Comparison of ENCODE assay signal across 16 cellular contexts in the genomic region with DNA sequence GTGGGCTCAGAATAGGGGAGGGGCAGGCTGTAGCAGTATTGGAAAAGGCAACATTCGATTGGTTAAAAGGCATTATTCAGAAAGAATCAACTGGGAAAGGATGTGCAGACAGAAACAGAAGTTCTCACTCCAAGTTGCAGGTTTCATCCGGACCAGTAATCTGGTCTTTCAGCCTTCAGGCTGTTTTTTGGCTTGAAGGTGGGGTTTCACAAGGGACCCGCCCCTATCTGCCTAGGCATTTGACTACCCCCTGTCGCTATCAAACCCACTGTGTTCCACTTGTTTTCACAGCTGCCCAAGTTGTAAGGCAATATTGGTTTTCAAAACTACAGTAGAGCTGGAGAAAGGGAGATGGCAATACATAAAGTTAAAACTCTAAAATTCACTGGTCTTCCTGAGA.
DNase-seq lines count a peak whose midpoint lies in the region; ATAC-seq lines count a peak whose summit lies in the region.
"Had no signal": no experiment of that assay in that cellular context is flagged by ENCODE, and none has a peak within 500 bp of the region (broad histone marks: within the 10 kb centered on the region; RNA-seq: fewer than 3 reads in every experiment).

No MANE protein-coding gene starts in this region.

- H3K27ac ChIP-seq in iPS-20b (ENCODE audit: low read length) = peak overlapping the region; percentile 89
- peak overlapping the region; percentile 31 for H3K27ac ChIP-seq in neuronal stem cell (replicated peaks; ENCODE audit: low read length)
- H3K27ac ChIP-seq: BLaER1 treated with 17β-estradiol and CSF1 and Interleukin-3, amounts not matched to agents 10 nM and 100 nM had no signal

- no peaks in the 10 kb centered on the region for H3K79me1 ChIP-seq in neuronal stem cell (ENCODE audit: low read depth, low read length)

- H3K9me3 ChIP-seq in iPS-20b (ENCODE audit: insufficient read depth, low read depth, low read length) = peaks cover 5% of the 10 kb centered on the region; the same call in 1 of the 2 replicates
- peaks cover 0 to 11% of the 10 kb centered on the region in 2 donors for H3K9me3 ChIP-seq in neuronal stem cell (replicated peaks in 1 of 2; ENCODE audit: control insufficient read depth in 2 of 2, insufficient read depth in 1 of 2, low read depth in 1 of 2, low read length in 2 of 2)
- H3K9me3 ChIP-seq in T-helper 17 cell (ENCODE audit: control insufficient read depth, low read length, poor library complexity, severe bottlenecking) = no peaks in the 10 kb centered on the region

- no peak overlapping the region for H3K27ac Mint-ChIP-seq in T-helper 17 cell

- no peak overlapping the region for H3K4me3 Mint-ChIP-seq in T-helper 17 cell

- no peak overlapping the region for H3K14ac ChIP-seq in neuronal stem cell (ENCODE audit: low read length)

- no CpG with 5 or more reads among the region's 4 CpGs for WGBS in neuronal stem cell (ENCODE audit: extremely low coverage in 2 of 2, insufficient read length in 2 of 2, insufficient replicate concordance in 1 of 2), 2 donors

- H3K4me3 ChIP-seq in iPS-20b (ENCODE audit: low read length) (peak overlapping the region; percentile 29; the same call in 1 of the 2 replicates), neuronal stem cell (ENCODE audit: low read length in 2 of 2) (no peak overlapping the region)
- H3K4me3 ChIP-seq: BLaER1 treated with 17β-estradiol and CSF1 and Interleukin-3, amounts not matched to agents 10 nM and 100 nM had no signal

- no peaks in the 10 kb centered on the region for H3K27me3 Mint-ChIP-seq in T-helper 17 cell

- H3K27me3 ChIP-seq in iPS-20b (ENCODE audit: insufficient read depth, low read length) (no peaks in the 10 kb centered on the region), neuronal stem cell (ENCODE audit: control insufficient read depth in 3 of 3, insufficient read depth in 3 of 3, low read depth in 1 of 3, low read length in 3 of 3) (no peaks in the 10 kb centered on the region)
- H3K27me3 ChIP-seq: BLaER1 treated with 17β-estradiol and CSF1 and Interleukin-3, amounts not matched to agents 10 nM and 100 nM had no signal

- H3K23ac ChIP-seq in neuronal stem cell (ENCODE audit: low read depth, low read length, poor library complexity) = no peak overlapping the region

- peaks cover 2% of the 10 kb centered on the region for H3K4me1 Mint-ChIP-seq in T-helper 17 cell

- H2BK15ac ChIP-seq in neuronal stem cell (ENCODE audit: low read length) = peak overlapping the region; percentile 75

- DNase-seq in ELF-1 (ENCODE audit: low read depth, low spot score) (peak; percentile 80), SK-MEL-5 (ENCODE audit: low read depth, low spot score) (peak; percentile 49), neuronal stem cell (ENCODE audit: low spot score) (no peak), UCSD-AML1 (lab: John Stamatoyannopoulos, UW; ENCODE audit: unreplicated experiment) (no peak), T-helper 17 cell (no peak), NCI-H2171 (lab: John Stamatoyannopoulos, UW) (no peak)
- DNase-seq: IMR-90, Kasumi-1, NCI-H1417 treated with DMSO at 0.1 percent for 48 hours, NCI-H2029 treated with DMSO at 0.1 percent for 48 hours, NCI-H2227 treated with DMSO at 0.1 percent for 48 hours, NCI-H526, OCI-M1 had no signal

- H2AK5ac ChIP-seq in neuronal stem cell (ENCODE audit: low read depth, low read length) = no peak overlapping the region

- no peak overlapping the region for H4K8ac ChIP-seq in neuronal stem cell (ENCODE audit: low read depth, low read length)

- peak overlapping the region; percentile 84 for H3K18ac ChIP-seq in neuronal stem cell (ENCODE audit: low read length)

- H3K4ac ChIP-seq in neuronal stem cell (ENCODE audit: low read length) = no peak overlapping the region

- H3K36me3 ChIP-seq in iPS-20b (ENCODE audit: insufficient read depth, low read depth, low read length) = peaks cover 7% of the 10 kb centered on the region; the same call in 1 of the 2 replicates
- H3K36me3 ChIP-seq in neuronal stem cell (replicated peaks in 1 of 2; ENCODE audit: control insufficient read depth in 2 of 2, insufficient read depth in 2 of 2, low read length in 2 of 2) = peaks cover 0 to 5% of the 10 kb centered on the region in 2 donors

- no peak overlapping the region for H2AFZ ChIP-seq in neuronal stem cell (ENCODE audit: low read length)

- ATAC-seq in HG02642 (IDR thresholded peaks at IDR 0.05; ENCODE audit: poor library complexity, unreplicated experiment) (no peak), T-helper 17 cell (no peak)

- peaks cover 69% of the 10 kb centered on the region for H3K4me1 ChIP-seq in iPS-20b (ENCODE audit: insufficient read depth, low read length)
- H3K4me1 ChIP-seq in neuronal stem cell (ENCODE audit: control insufficient read depth in 2 of 2, insufficient read depth in 1 of 2, low read depth in 1 of 2, low read length in 2 of 2) = peaks cover 7 to 17% of the 10 kb centered on the region in 2 donors
- H3K4me1 ChIP-seq: BLaER1 treated with 17β-estradiol and CSF1 and Interleukin-3, amounts not matched to agents 10 nM and 100 nM had no signal

- H2BK12ac ChIP-seq in neuronal stem cell (ENCODE audit: low read length) = no peak overlapping the region

- in situ Hi-C loops in SK-MEL-5 (cut with HindIII; ENCODE audit: low pct_unique_long_range_greater_than_20kb, low sequenced_read_pairs) = no loop called here

- peaks cover 11% of the 10 kb centered on the region for H3K36me3 Mint-ChIP-seq in T-helper 17 cell (ENCODE audit: low read depth)

- no peak overlapping the region for H2BK5ac ChIP-seq in neuronal stem cell (ENCODE audit: low read length)

- H3K4me2 ChIP-seq in neuronal stem cell (ENCODE audit: insufficient read depth, low read length, poor library complexity, severe bottlenecking) = no peak overlapping the region
- H3K4me2 ChIP-seq: BLaER1 treated with 17β-estradiol and CSF1 and Interleukin-3, amounts not matched to agents 10 nM and 100 nM had no signal

- no peak overlapping the region for H2BK120ac ChIP-seq in neuronal stem cell (ENCODE audit: low read depth, low read length)

- H3K9ac ChIP-seq in iPS-20b (ENCODE audit: low read depth, low read length) (peak overlapping the region; percentile 71; the same call in 1 of the 2 replicates), neuronal stem cell (ENCODE audit: low read depth, low read length, poor library complexity) (no peak overlapping the region)
- H3K9ac ChIP-seq: BLaER1 treated with 17β-estradiol and CSF1 and Interleukin-3, amounts not matched to agents 10 nM and 100 nM had no signal

- no peak overlapping the region for H4K91ac ChIP-seq in neuronal stem cell (ENCODE audit: low read depth, low read length, poor library complexity)

Comparison
In these comparisons a context has a peak if more than half of its experiments do, and no peak if none do; other contexts are left out.
1. DNase-seq: peak in ELF-1 (single experiment) and SK-MEL-5 (single experiment); none in neuronal stem cell (single experiment), UCSD-AML1 (single experiment), T-helper 17 cell (0 of 3) and NCI-H2171 (single experiment).